12 cellular contexts compared by ENCODE assay signal in the genomic region with DNA sequence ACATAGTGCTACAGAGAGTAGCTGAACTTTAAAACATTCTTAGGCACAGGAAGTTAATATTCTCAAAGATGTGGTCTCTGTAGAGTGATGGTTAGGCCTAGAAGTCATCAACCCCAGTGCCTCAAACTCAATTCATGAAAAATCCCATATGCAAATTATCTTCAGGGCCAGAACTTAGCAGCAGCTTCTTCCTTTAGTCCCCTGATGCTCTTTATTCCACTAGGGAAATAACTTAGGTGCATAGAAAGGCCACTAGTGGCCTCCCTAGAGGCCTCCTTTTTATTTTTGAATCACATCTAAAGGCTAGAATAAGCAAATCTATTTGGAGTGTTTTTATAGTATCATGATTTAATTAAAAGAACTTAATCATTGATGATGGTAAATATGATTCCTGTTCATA.
A peak's percentile ranks its signal among the peaks of the same experiment; 100 is the strongest.
DNase-seq lines count a peak whose midpoint lies in the region; ATAC-seq, FAIRE-seq and TF ChIP-seq lines count a peak whose summit lies in the region.
"Had no signal": no experiment of that assay in that cellular context is flagged by ENCODE, and none has a peak within 500 bp of the region (broad histone marks: within the 10 kb centered on the region; RNA-seq: fewer than 3 reads in every experiment).

No MANE protein-coding gene starts in this region.

- H3K4me3 ChIP-seq in A549: no peak overlapping the region
- no peak overlapping the region for H3K4me3 ChIP-seq in OCI-LY3 (ENCODE audit: low read length)
- H3K4me3 ChIP-seq in fibroblast of villous mesenchyme (ENCODE audit: low read depth, low read length): no peak overlapping the region
- no peak overlapping the region for H3K4me3 ChIP-seq in pancreas
- no peak overlapping the region for H3K4me3 ChIP-seq in small intestine (ENCODE audit: low read depth in 1 of 2, low read length in 2 of 2)
- no peak overlapping the region for H3K4me3 ChIP-seq in CD4-positive, alpha-beta memory T cell (ENCODE audit: low read length in 2 of 2)

- peak; percentile 62 to 76; a peak in 4 of 6 replicates for ATAC-seq in A549
- no peak for ATAC-seq in pancreas

- no peaks in the 10 kb centered on the region for H3K9me3 ChIP-seq in A549
- no peaks in the 10 kb centered on the region for H3K9me3 ChIP-seq in OCI-LY3 (ENCODE audit: insufficient read depth, low read length)
- no peaks in the 10 kb centered on the region for H3K9me3 ChIP-seq in pancreas
- no peaks in the 10 kb centered on the region for H3K9me3 ChIP-seq in small intestine (ENCODE audit: control insufficient read depth, low read depth)
- no peaks in the 10 kb centered on the region for H3K9me3 ChIP-seq in CD4-positive, alpha-beta memory T cell (ENCODE audit: control insufficient read depth in 1 of 2, low read length in 2 of 2)

- H3K4me1 Mint-ChIP-seq in CD4-positive, alpha-beta memory T cell: no peaks in the 10 kb centered on the region
- H3K4me1 Mint-ChIP-seq: central memory CD8-positive, alpha-beta T cell had no signal

- no peaks in the 10 kb centered on the region for H3K79me2 ChIP-seq in OCI-LY3 (ENCODE audit: low read length)

- CTCF ChIA-PET in A549 (lab: Yijun Ruan, JAX): interaction anchor here (0.9 to 2.3 kb wide), 5 partner anchors 11 to 251 kb away, joined by 3 to 5 read pairs (median 3); no protein-coding TSS in a partner anchor
- CTCF ChIA-PET in CD4-positive, alpha-beta memory T cell (lab: Charles Lee; ENCODE audit: partially characterized antibody): interaction anchor here (0.7 to 1.3 kb wide), 3 partner anchors 10 to 108 kb away, joined by 3 read pairs; no protein-coding TSS in a partner anchor

- no peaks in the 10 kb centered on the region for H3K36me3 ChIP-seq in OCI-LY3 (replicated peaks; ENCODE audit: low read depth, low read length)
- no peaks in the 10 kb centered on the region for H3K36me3 ChIP-seq in pancreas
- peaks cover 2 to 3% of the 10 kb centered on the region in 2 donors for H3K36me3 ChIP-seq in small intestine (ENCODE audit: control insufficient read depth in 2 of 2, insufficient read depth in 2 of 2, low read length in 2 of 2)
- no peaks in the 10 kb centered on the region for H3K36me3 ChIP-seq in CD4-positive, alpha-beta memory T cell (ENCODE audit: insufficient read depth, low read length)

- peaks cover 0 to 2% of the 10 kb centered on the region in 2 donors for H3K27me3 Mint-ChIP-seq in CD4-positive, alpha-beta memory T cell
- H3K27me3 Mint-ChIP-seq: central memory CD8-positive, alpha-beta T cell had no signal

- H2AFZ ChIP-seq in OCI-LY3 (ENCODE audit: low read depth, low read length): no peak overlapping the region

- TF ChIP-seq CTCF in A549 (IDR thresholded peaks at IDR 0.05) (peak; percentile 29; the same call in 2 of the 3 replicates), OCI-LY3 (IDR thresholded peaks at IDR 0.05; ENCODE audit: low read depth, low read length) (peak; percentile 26), fibroblast of villous mesenchyme (IDR thresholded peaks at IDR 0.05; ENCODE audit: insufficient read depth, low read depth, low read length) (peak; percentile 40), pancreas (IDR thresholded peaks at IDR 0.05) (no peak)

- TF ChIP-seq EP300 in A549 (IDR thresholded peaks at IDR 0.05): no peak

- peaks cover 0 to under 1% (median 0%) of the 10 kb centered on the region in 8 donors for H3K9me3 Mint-ChIP-seq in CD4-positive, alpha-beta memory T cell
- H3K9me3 Mint-ChIP-seq: central memory CD8-positive, alpha-beta T cell had no signal

- POLR2A ChIA-PET in A549 (lab: Yijun Ruan, JAX): no interaction called here
- POLR2A ChIA-PET in CD4-positive, alpha-beta memory T cell (lab: Charles Lee; ENCODE audit: partially characterized antibody): no interaction called here

- H3K27ac Mint-ChIP-seq in CD4-positive, alpha-beta memory T cell: no peak overlapping the region

- H3K36me3 Mint-ChIP-seq in CD4-positive, alpha-beta memory T cell: peaks cover 27 to 30% of the 10 kb centered on the region in 2 donors

- no peak overlapping the region for H3K4me3 Mint-ChIP-seq in CD4-positive, alpha-beta memory T cell
- H3K4me3 Mint-ChIP-seq: central memory CD8-positive, alpha-beta T cell had no signal

- no peak for TF ChIP-seq POLR2A in A549 (IDR thresholded peaks at IDR 0.05; ENCODE audit: low read length)

- no peak overlapping the region for H3K4me2 ChIP-seq in A549
- no peak overlapping the region for H3K4me2 ChIP-seq in OCI-LY3 (ENCODE audit: low read length)

- intact Hi-C loops in pancreas (cut with DNase I): no loop called here
- intact Hi-C loops in CD4-positive, alpha-beta memory T cell (cut with micrococcal nuclease): no loop called here

- H3K4me1 ChIP-seq in A549 (no peaks in the 10 kb centered on the region), OCI-LY3 (ENCODE audit: low read length) (no peaks in the 10 kb centered on the region), pancreas (no peaks in the 10 kb centered on the region), small intestine (ENCODE audit: control insufficient read depth in 2 of 2, insufficient read depth in 1 of 2, low read depth in 1 of 2, low read length in 1 of 2) (no peaks in the 10 kb centered on the region)
- no peaks in the 10 kb centered on the region for H3K4me1 ChIP-seq in CD4-positive, alpha-beta memory T cell (ENCODE audit: insufficient read depth, low read length)

- H4K20me1 ChIP-seq in OCI-LY3 (ENCODE audit: insufficient read depth, low read length): no peaks in the 10 kb centered on the region

- H3K27ac ChIP-seq in A549: no peak overlapping the region
- H3K27ac ChIP-seq in OCI-LY3 (ENCODE audit: low read length): no peak overlapping the region
- no peak overlapping the region for H3K27ac ChIP-seq in pancreas
- no peak overlapping the region for H3K27ac ChIP-seq in small intestine (ENCODE audit: low read depth in 1 of 2, low read length in 1 of 2)
- no peak overlapping the region for H3K27ac ChIP-seq in CD4-positive, alpha-beta memory T cell (ENCODE audit: low read depth, low read length)

- DNase-seq in A549 (ENCODE audit: low read depth in 1 of 2, low spot score in 1 of 2): peak in 1 of 2 experiments; percentile 24
- no peak for DNase-seq in GM18507 (ENCODE audit: extremely low spot score, insufficient read length, low read depth)
- no peak for DNase-seq in fibroblast of villous mesenchyme (ENCODE audit: low read depth)
- DNase-seq in pancreas: no peak
- no peak for DNase-seq in NCI-H187 (lab: John Stamatoyannopoulos, UW)
- DNase-seq in small intestine: no peak
- DNase-seq in CD4-positive, alpha-beta memory T cell: no peak
- DNase-seq: activated CD8-positive, alpha-beta memory T cell treated with anti-CD3 and anti-CD28 coated beads, Interleukin-2, amount 50 U/mL, for 48 hours; nucleus accumbens had no signal

- FAIRE-seq in A549 (lab: Jason Lieb, UNC): no peak
- peak; percentile 62 for FAIRE-seq in GM18507 (lab: Jason Lieb, UNC)
- FAIRE-seq in pancreas (lab: Jason Lieb, UNC): no peak
- FAIRE-seq in small intestine (lab: Jason Lieb, UNC): no peak
- FAIRE-seq: D721Med had no signal

- H3K9ac ChIP-seq in OCI-LY3 (ENCODE audit: low read length): no peak overlapping the region

- no peak for TF ChIP-seq RAD21 in A549 (conservative IDR thresholded peaks at IDR 0.05 in 1 of 2, IDR thresholded peaks at IDR 0.05 in 1 of 2)

- H3K27me3 ChIP-seq in OCI-LY3 (ENCODE audit: low read depth, low read length): no peaks in the 10 kb centered on the region
- no peaks in the 10 kb centered on the region for H3K27me3 ChIP-seq in pancreas
- no peaks in the 10 kb centered on the region for H3K27me3 ChIP-seq in small intestine (ENCODE audit: control insufficient read depth in 2 of 2, insufficient read depth in 2 of 2, low read length in 2 of 2)
- H3K27me3 ChIP-seq in CD4-positive, alpha-beta memory T cell (ENCODE audit: insufficient read depth, low read length): no peaks in the 10 kb centered on the region

TF ChIP-seq in A549, 52 proteins besides CTCF, POLR2A, EP300 and RAD21:
- no peak for TF ChIP-seq HMGXB4 (CRISPR knock-in tag; IDR thresholded peaks at IDR 0.05; ENCODE audit: borderline replicate concordance)
- no peak for TF ChIP-seq RCOR1 (IDR thresholded peaks at IDR 0.05; ENCODE audit: low read depth, low read length)
- no peak for TF ChIP-seq RFX5 (IDR thresholded peaks at IDR 0.05)
- no peak for TF ChIP-seq HDAC2 (IDR thresholded peaks at IDR 0.05)
- no peak for TF ChIP-seq FOSL2 (IDR thresholded peaks at IDR 0.05)
- TF ChIP-seq FOSL2 (CRISPR knock-in tag; IDR thresholded peaks at IDR 0.05): no peak
- TF ChIP-seq HEYL (CRISPR knock-in tag; IDR thresholded peaks at IDR 0.05): no peak
- TF ChIP-seq CBX8 (IDR thresholded peaks at IDR 0.05): no peak
- TF ChIP-seq HOXB13 (CRISPR knock-in tag; IDR thresholded peaks at IDR 0.05; ENCODE audit: low read depth): no peak
- no peak for TF ChIP-seq MYC (IDR thresholded peaks at IDR 0.05; ENCODE audit: borderline replicate concordance, low read length)
- no peak for TF ChIP-seq ZFP36 (IDR thresholded peaks at IDR 0.05; ENCODE audit: borderline replicate concordance, partially characterized antibody)
- no peak for TF ChIP-seq NR3C1 (IDR thresholded peaks at IDR 0.05)
- TF ChIP-seq FOXS1 (CRISPR knock-in tag; IDR thresholded peaks at IDR 0.05): no peak
- no peak for TF ChIP-seq NFE2L2 (conservative IDR thresholded peaks at IDR 0.05; ENCODE audit: low read length)
- no peak for TF ChIP-seq MAZ (IDR thresholded peaks at IDR 0.05; ENCODE audit: borderline replicate concordance, low read depth, low read length)
- no peak for TF ChIP-seq USF2 (IDR thresholded peaks at IDR 0.05)

Comparison
In these comparisons a context has a peak if more than half of its experiments do, and no peak if none do; other contexts are left out.
1. ATAC-seq: peak in A549 (2 of 2); none in pancreas (0 of 4).
2. CTCF ChIP-seq: peak in A549 (single experiment), OCI-LY3 (single experiment) and fibroblast of villous mesenchyme (single experiment); none in pancreas (0 of 4).